22 cellular contexts compared by ENCODE assay signal in the genomic region with DNA sequence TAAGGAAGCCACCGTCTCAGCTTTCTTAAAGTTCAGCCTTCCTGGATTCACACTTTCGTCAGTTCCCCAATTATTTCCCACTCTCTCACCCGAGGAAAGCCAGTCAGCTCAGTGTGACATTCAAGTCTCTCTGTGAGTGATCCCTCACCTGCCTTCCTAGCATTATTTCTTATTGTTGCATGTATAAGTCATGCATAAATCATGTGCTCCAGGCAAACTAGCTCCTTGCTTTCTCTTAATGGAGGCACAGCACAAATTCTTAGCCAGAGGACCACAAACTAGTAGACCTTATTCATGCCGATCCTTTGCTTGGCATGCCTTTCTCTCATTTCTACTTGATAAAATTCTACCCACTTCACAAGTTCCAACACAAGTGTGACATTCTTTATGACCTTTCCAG. TPM values are rescaled to one million over a fixed set of nuclear protein-coding genes. Genes with fewer than 3 reads are reported as not detected.
A peak's percentile ranks its signal among the peaks of the same experiment; 100 is the strongest.
DNase-seq lines count a peak whose midpoint lies in the region; ATAC-seq, FAIRE-seq and TF ChIP-seq lines count a peak whose summit lies in the region.
"Had no signal": no experiment of that assay in that cellular context is flagged by ENCODE, and none has a peak within 500 bp of the region (broad histone marks: within the 10 kb centered on the region; RNA-seq: fewer than 3 reads in every experiment).

No MANE protein-coding gene starts in this region.

- TF ChIP-seq CTCF in bronchial epithelial cell (IDR thresholded peaks at IDR 0.05; ENCODE audit: insufficient read depth, low read length, severe bottlenecking): no peak
- no peak for TF ChIP-seq CTCF in esophagus muscularis mucosa (IDR thresholded peaks at IDR 0.05)
- TF ChIP-seq CTCF in neural progenitor cell (IDR thresholded peaks at IDR 0.05): no peak
- no peak for TF ChIP-seq CTCF in RWPE1 (conservative IDR thresholded peaks at IDR 0.05; ENCODE audit: low read depth)

- peak overlapping the region; percentile 42 for H2AFZ ChIP-seq in neural progenitor cell (replicated peaks)
- H2AFZ ChIP-seq: GM23248 had no signal

- intact Hi-C loops in esophagus muscularis mucosa (cut with DNase I): no loop called here

- TF ChIP-seq EP300 in esophagus muscularis mucosa (IDR thresholded peaks at IDR 0.05): no peak

- CTCF ChIA-PET in RWPE1 (lab: Yijun Ruan, JAX): no interaction called here

- H3K4me2 ChIP-seq in neural progenitor cell: no peak overlapping the region
- H3K4me2 ChIP-seq: BLaER1 had no signal

- H4K20me1 ChIP-seq in neural progenitor cell (ENCODE audit: low read depth): no peaks in the 10 kb centered on the region
- H4K20me1 ChIP-seq: BLaER1 had no signal

- no peak overlapping the region for H3K9ac ChIP-seq in neural progenitor cell
- H3K9ac ChIP-seq: BLaER1, GM23248 had no signal

- peaks cover 12% of the 10 kb centered on the region for H3K4me1 Mint-ChIP-seq in neural progenitor cell
- H3K4me1 Mint-ChIP-seq: B cell; CD4-positive, CD25-positive, alpha-beta regulatory T cell had no signal

- H3K9me3 ChIP-seq in esophagus muscularis mucosa (no peaks in the 10 kb centered on the region), neural progenitor cell (ENCODE audit: low read depth) (no peaks in the 10 kb centered on the region)
- H3K9me3 ChIP-seq: BLaER1, Caco-2, HAP-1 had no signal

- 70% methylated on average over 4 of the region's 4 CpGs for WGBS in esophagus muscularis mucosa

- H3K27me3 Mint-ChIP-seq in neural progenitor cell (ENCODE audit: insufficient read depth, low read depth): no peaks in the 10 kb centered on the region

- H3K4me3 ChIP-seq in bronchial epithelial cell (ENCODE audit: low read depth, low read length) (no peak overlapping the region), esophagus muscularis mucosa (no peak overlapping the region), neural progenitor cell (no peak overlapping the region)
- H3K4me3 ChIP-seq: BLaER1, GM23248, HAP-1 had no signal

- POLR2A ChIA-PET in RWPE1 (lab: Yijun Ruan, JAX; ENCODE audit: low non-redundant PET): no interaction called here

- H3K79me2 ChIP-seq in neural progenitor cell (ENCODE audit: low read depth): no peaks in the 10 kb centered on the region

- TF ChIP-seq POLR2A in esophagus muscularis mucosa (IDR thresholded peaks at IDR 0.05; ENCODE audit: low read depth): no peak

- FAIRE-seq in bronchial epithelial cell (lab: Jason Lieb, UNC): no peak
- FAIRE-seq: A204.1, G401.6, GM12892, H54 had no signal

- H3K4me1 ChIP-seq in esophagus muscularis mucosa (no peaks in the 10 kb centered on the region), neural progenitor cell (peaks cover 7% of the 10 kb centered on the region)
- H3K4me1 ChIP-seq: BLaER1, Caco-2 had no signal

- DNase-seq in bronchial epithelial cell (ENCODE audit: low read depth) (peak; percentile 18), esophagus muscularis mucosa (ENCODE audit: extremely low spot score) (peak; percentile 42), neural progenitor cell (ENCODE audit: low spot score) (no peak), hypothalamus (lab: John Stamatoyannopoulos, UW) (no peak), RWPE1 (ENCODE audit: low spot score) (no peak), NCI-H446 (lab: John Stamatoyannopoulos, UW) (no peak)
- DNase-seq: Caco-2; CD4-positive, CD25-positive, alpha-beta regulatory T cell; CD8-positive, alpha-beta T cell; DMS153; DND-41; GM23248; HFFc6 had no signal

- H3K4me3 Mint-ChIP-seq in neural progenitor cell: no peak overlapping the region
- H3K4me3 Mint-ChIP-seq: B cell; CD4-positive, CD25-positive, alpha-beta regulatory T cell; CD8-positive, alpha-beta T cell; HFFc6 had no signal

- no peaks in the 10 kb centered on the region for H3F3A ChIP-seq in neural progenitor cell (ENCODE audit: low read depth)

- H3K27ac ChIP-seq in esophagus muscularis mucosa (replicated peaks in 1 of 4) (no peak overlapping the region), neural progenitor cell (no peak overlapping the region), RWPE1 (no peak overlapping the region)
- H3K27ac ChIP-seq: BLaER1, C4-2B, GM23248 had no signal

- no peak overlapping the region for H3K27ac Mint-ChIP-seq in neural progenitor cell
- H3K27ac Mint-ChIP-seq: B cell; CD4-positive, CD25-positive, alpha-beta regulatory T cell; CD8-positive, alpha-beta T cell; HFFc6 had no signal

- H3K36me3 ChIP-seq in bronchial epithelial cell (ENCODE audit: control insufficient read depth, insufficient read depth, low read length): no peaks in the 10 kb centered on the region
- H3K36me3 ChIP-seq in esophagus muscularis mucosa: no peaks in the 10 kb centered on the region
- H3K36me3 ChIP-seq in neural progenitor cell: no peaks in the 10 kb centered on the region
- H3K36me3 ChIP-seq: BLaER1, HAP-1 had no signal

- no peaks in the 10 kb centered on the region for H3K36me3 Mint-ChIP-seq in neural progenitor cell
- H3K36me3 Mint-ChIP-seq: CD4-positive, CD25-positive, alpha-beta regulatory T cell; CD8-positive, alpha-beta T cell had no signal

- no peaks in the 10 kb centered on the region for H3K9me3 Mint-ChIP-seq in neural progenitor cell
- H3K9me3 Mint-ChIP-seq: CD8-positive, alpha-beta T cell; HFFc6 had no signal

- H3K27me3 ChIP-seq in bronchial epithelial cell (ENCODE audit: control insufficient read depth, insufficient read depth, low read length) (peaks cover 7% of the 10 kb centered on the region), esophagus muscularis mucosa (no peaks in the 10 kb centered on the region), neural progenitor cell (no peaks in the 10 kb centered on the region)
- H3K27me3 ChIP-seq: BLaER1 had no signal

- no peak for ATAC-seq in HG03565 (IDR thresholded peaks at IDR 0.05; ENCODE audit: unreplicated experiment)
- ATAC-seq: CD8-positive, alpha-beta T cell had no signal

RNA-seq across cellular contexts. Expression of gene CLDN11, which starts 44.3 kb away (rescaled TPM):
- total RNA-seq in bronchial epithelial cell (0.26 and 4.2 TPM in 2 replicates), esophagus muscularis mucosa (1 to 10 TPM; 3.0 to 5.2 (median 3.6) TPM), neural progenitor cell (ENCODE audit: low replicate concordance) (1.6 and 2.0 TPM in 2 replicates)
- total RNA-seq: CD4-positive, CD25-positive, alpha-beta regulatory T cell; CD8-positive, alpha-beta T cell had no signal

Comparison
In these comparisons a context has a peak if more than half of its experiments do, and no peak if none do; other contexts are left out.
1. DNase-seq: peak in bronchial epithelial cell (single experiment) and esophagus muscularis mucosa (single experiment); none in neural progenitor cell (single experiment), hypothalamus (0 of 51), RWPE1 (single experiment) and NCI-H446 (0 of 2).